1 cellular context compared by ENCODE assay signal in genomic region chr2:30301551-30301950, GRCh38.
TF ChIP-seq lines count a peak whose summit lies in the region.

No MANE protein-coding gene starts in this region.

TF ChIP-seq in SK-N-SH treated with all-trans-retinoic acid at 6 μM for 48 hours, 23 proteins besides CTCF, POLR2A, EP300 and RAD21 (continued from another document):
- no peak for TF ChIP-seq ZNF565 (CRISPR knock-in tag; conservative IDR thresholded peaks at IDR 0.05; ENCODE audit: low read depth)
